12 cellular contexts compared by ENCODE assay signal in genomic region chr2:88855620-88856408, GRCh38.
DNase-seq lines count a peak whose midpoint lies in the region; ATAC-seq and TF ChIP-seq lines count a peak whose summit lies in the region.
"Had no signal": no experiment of that assay in that cellular context is flagged by ENCODE, and none has a peak within 500 bp of the region (broad histone marks: within the 10 kb centered on the region; RNA-seq: fewer than 3 reads in every experiment).

No MANE protein-coding gene starts in this region.

- H3K27ac Mint-ChIP-seq in CD4-positive, alpha-beta T cell, result no peak overlapping the region
- H3K27ac Mint-ChIP-seq: activated CD4-positive, alpha-beta T cell treated with anti-CD3 and anti-CD28 coated beads, Interleukin-2, amount 10 ng/mL, durations not matched to agents 7 days and 5 days; activated naive CD4-positive, alpha-beta T cell treated with anti-CD3 and anti-CD28 coated beads for 36 hours had no signal

- H3K4me3 Mint-ChIP-seq in CD4-positive, alpha-beta T cell, result no peak overlapping the region
- H3K4me3 Mint-ChIP-seq: activated CD4-positive, alpha-beta T cell treated with anti-CD3 and anti-CD28 coated beads, Interleukin-2, amount 10 ng/mL, durations not matched to agents 7 days and 5 days; activated naive CD4-positive, alpha-beta T cell treated with anti-CD3 and anti-CD28 coated beads for 36 hours had no signal

- H3K36me3 Mint-ChIP-seq in CD4-positive, alpha-beta T cell (ENCODE audit: low read depth), result no peaks in the 10 kb centered on the region

- no peaks in the 10 kb centered on the region for H3K9me3 ChIP-seq in CD4-positive, alpha-beta T cell (ENCODE audit: control insufficient read depth, low read length)

- intact Hi-C loops in CD4-positive, alpha-beta T cell (cut with DNase I, micrococcal nuclease), result no loop called here

- POLR2A ChIA-PET in CD4-positive, alpha-beta T cell (lab: Charles Lee), result no interaction called here

- no peak for TF ChIP-seq CTCF in CD4-positive, alpha-beta T cell (IDR thresholded peaks at IDR 0.05)

- no peaks in the 10 kb centered on the region for H3K9me3 Mint-ChIP-seq in CD4-positive, alpha-beta T cell
- H3K9me3 Mint-ChIP-seq: activated CD4-positive, alpha-beta T cell treated with anti-CD3 and anti-CD28 coated beads, Interleukin-2, amount 10 ng/mL, durations not matched to agents 7 days and 5 days; activated naive CD4-positive, alpha-beta T cell treated with anti-CD3 and anti-CD28 coated beads for 36 hours had no signal

- H3K27ac ChIP-seq in CD4-positive, alpha-beta T cell (ENCODE audit: low read depth, low read length), result no peak overlapping the region

- no peak for DNase-seq in stimulated activated CD8-positive, alpha-beta memory T cell treated with anti-CD3 and anti-CD28 coated beads, Interleukin-4, amount 100 ng/mL, for 48 hours
- DNase-seq in CD4-positive, alpha-beta T cell, result no peak
- DNase-seq in stimulated activated CD4-positive, alpha-beta T cell treated with anti-CD3 and anti-CD28 coated beads, Interleukin-1b, Interleukin-23, amount 100 ng/mL, for 48 hours, result no peak
- DNase-seq in activated CD4-positive, alpha-beta T cell treated with anti-CD3 and anti-CD28 coated beads, Interleukin-2, amount 50 U/mL, for 4 hours, result no peak
- DNase-seq: activated CD4-positive, alpha-beta T cell treated with anti-CD3 and anti-CD28 coated beads, Interleukin-2, amount 10 ng/mL, durations not matched to agents 7 days and 5 days; activated naive CD4-positive, alpha-beta T cell treated with anti-CD3 and anti-CD28 coated beads for 36 hours; NCI-H1048 had no signal

- ATAC-seq in GM18505 (IDR thresholded peaks at IDR 0.05; ENCODE audit: unreplicated experiment) (no peak), GM21360 (IDR thresholded peaks at IDR 0.05; ENCODE audit: unreplicated experiment) (peak; percentile 42), HG03025 (IDR thresholded peaks at IDR 0.05; ENCODE audit: low FRiP score, unreplicated experiment) (peak; percentile 39)
- ATAC-seq in CD4-positive, alpha-beta T cell (ENCODE audit: poor library complexity), result no peak
- ATAC-seq: SK-N-SH treated with all-trans-retinoic acid at 6 μM for 48 hours had no signal

- TF ChIP-seq POLR2A in GM18505 (IDR thresholded peaks at IDR 0.05; ENCODE audit: borderline replicate concordance, extremely low read depth, insufficient read depth, insufficient read length) (peak; percentile 81), Raji (IDR thresholded peaks at IDR 0.05; ENCODE audit: insufficient read depth, low read depth, low read length) (peak; percentile 79)

- peaks cover 4% of the 10 kb centered on the region for H3K27me3 ChIP-seq in CD4-positive, alpha-beta T cell (ENCODE audit: control insufficient read depth, insufficient read depth, low read length)

- H3K27me3 Mint-ChIP-seq in CD4-positive, alpha-beta T cell, result peaks cover 10% of the 10 kb centered on the region

- CTCF ChIA-PET in CD4-positive, alpha-beta T cell (lab: Charles Lee), result no interaction called here

- no peaks in the 10 kb centered on the region for H3K4me1 Mint-ChIP-seq in CD4-positive, alpha-beta T cell (ENCODE audit: low read depth)

Comparison
In these comparisons a context has a peak if more than half of its experiments do, and no peak if none do; other contexts are left out.
1. ATAC-seq: peak in GM21360 (single experiment) and HG03025 (single experiment); none in GM18505 (single experiment) and CD4-positive, alpha-beta T cell (single experiment).